ENCODE assay signal across 9 cellular contexts in genomic region chr1:30881266-30882181, GRCh38. TPM values are rescaled to one million over a fixed set of nuclear protein-coding genes. Genes with fewer than 3 reads are reported as not detected.
DNase-seq lines count a peak whose midpoint lies in the region; ATAC-seq lines count a peak whose summit lies in the region.
"Had no signal": no experiment of that assay in that cellular context is flagged by ENCODE, and none has a peak within 500 bp of the region (broad histone marks: within the 10 kb centered on the region; RNA-seq: fewer than 3 reads in every experiment).

No MANE protein-coding gene starts in this region.

- H3K27ac Mint-ChIP-seq in activated naive CD4-positive, alpha-beta T cell treated with anti-CD3 and anti-CD28 coated beads, Interleukin-2, amount 50 U/mL, for 24 hours = peak overlapping the region; percentile 15
- no peak overlapping the region for H3K27ac Mint-ChIP-seq in activated naive CD4-positive, alpha-beta T cell treated with anti-CD3 and anti-CD28 coated beads, Interleukin-2, amount 10 ng/mL, durations not matched to agents 7 days and 5 days
- H3K27ac Mint-ChIP-seq in T-helper 1 cell treated with Interleukin-12 subunit alpha and Interleukin-12 subunit beta and Interleukin-4 antibody, amounts not matched to agents 30 μg/mL and 1 μg/mL, for 36 hours = no peak overlapping the region
- peak overlapping the region; percentile 24 for H3K27ac Mint-ChIP-seq in stimulated activated memory B cell treated with anti-CD40 and anti-IgM and Interleukin-4, amounts not matched to agents 10 μg/mL and 1 μg/mL and 100 μg/mL, for 72 hours
- H3K27ac Mint-ChIP-seq in activated T-helper 2 cell treated with anti-CD3 and anti-CD28 coated beads, Interferon-gamma antibody, Interleukin-2, Interleukin-4, amounts not matched to agents 10 μg/mL and 5 μg/mL and 100 μg/mL, durations not matched to agents 14 hours and 24 hours and 36 hours = no peak overlapping the region
- H3K27ac Mint-ChIP-seq: activated T-cell treated with anti-CD3 and anti-CD28 coated beads, Interleukin-2, amount 50 U/mL, for 72 hours had no signal

- DNase-seq in activated naive CD4-positive, alpha-beta T cell treated with anti-CD3 and anti-CD28 coated beads, Interleukin-2, amount 10 ng/mL, durations not matched to agents 7 days and 5 days = no peak
- no peak for DNase-seq in H4 (ENCODE audit: low spot score)
- DNase-seq in NCI-H748 (lab: John Stamatoyannopoulos, UW; ENCODE audit: unreplicated experiment) = no peak
- no peak for DNase-seq in activated T-helper 2 cell treated with anti-CD3 and anti-CD28 coated beads, Interferon-gamma antibody, Interleukin-2, Interleukin-4, amounts not matched to agents 10 μg/mL and 5 μg/mL and 100 μg/mL, durations not matched to agents 14 hours and 24 hours and 36 hours (ENCODE audit: low spot score)
- DNase-seq: activated T-cell treated with anti-CD3 and anti-CD28 coated beads, Interleukin-2, amount 50 U/mL, for 72 hours had no signal

- H3K36me3 Mint-ChIP-seq in activated naive CD4-positive, alpha-beta T cell treated with anti-CD3 and anti-CD28 coated beads, Interleukin-2, amount 50 U/mL, for 24 hours = no peaks in the 10 kb centered on the region
- no peaks in the 10 kb centered on the region for H3K36me3 Mint-ChIP-seq in activated naive CD4-positive, alpha-beta T cell treated with anti-CD3 and anti-CD28 coated beads, Interleukin-2, amount 10 ng/mL, durations not matched to agents 7 days and 5 days
- H3K36me3 Mint-ChIP-seq in T-helper 1 cell treated with Interleukin-12 subunit alpha and Interleukin-12 subunit beta and Interleukin-4 antibody, amounts not matched to agents 30 μg/mL and 1 μg/mL, for 36 hours (ENCODE audit: low read depth) = no peaks in the 10 kb centered on the region
- no peaks in the 10 kb centered on the region for H3K36me3 Mint-ChIP-seq in stimulated activated memory B cell treated with anti-CD40 and anti-IgM and Interleukin-4, amounts not matched to agents 10 μg/mL and 1 μg/mL and 100 μg/mL, for 72 hours
- H3K36me3 Mint-ChIP-seq in activated T-helper 2 cell treated with anti-CD3 and anti-CD28 coated beads, Interferon-gamma antibody, Interleukin-2, Interleukin-4, amounts not matched to agents 10 μg/mL and 5 μg/mL and 100 μg/mL, durations not matched to agents 14 hours and 24 hours and 36 hours (ENCODE audit: low read depth) = no peaks in the 10 kb centered on the region

- H3K9me3 Mint-ChIP-seq in activated naive CD4-positive, alpha-beta T cell treated with anti-CD3 and anti-CD28 coated beads, Interleukin-2, amount 50 U/mL, for 24 hours = no peaks in the 10 kb centered on the region
- no peaks in the 10 kb centered on the region for H3K9me3 Mint-ChIP-seq in activated naive CD4-positive, alpha-beta T cell treated with anti-CD3 and anti-CD28 coated beads, Interleukin-2, amount 10 ng/mL, durations not matched to agents 7 days and 5 days
- H3K9me3 Mint-ChIP-seq in T-helper 1 cell treated with Interleukin-12 subunit alpha and Interleukin-12 subunit beta and Interleukin-4 antibody, amounts not matched to agents 30 μg/mL and 1 μg/mL, for 36 hours = no peaks in the 10 kb centered on the region
- H3K9me3 Mint-ChIP-seq in stimulated activated memory B cell treated with anti-CD40 and anti-IgM and Interleukin-4, amounts not matched to agents 10 μg/mL and 1 μg/mL and 100 μg/mL, for 72 hours = no peaks in the 10 kb centered on the region
- H3K9me3 Mint-ChIP-seq in activated T-helper 2 cell treated with anti-CD3 and anti-CD28 coated beads, Interferon-gamma antibody, Interleukin-2, Interleukin-4, amounts not matched to agents 10 μg/mL and 5 μg/mL and 100 μg/mL, durations not matched to agents 14 hours and 24 hours and 36 hours = no peaks in the 10 kb centered on the region
- H3K9me3 Mint-ChIP-seq: activated T-cell treated with anti-CD3 and anti-CD28 coated beads, Interleukin-2, amount 50 U/mL, for 72 hours had no signal

- peaks cover 4% of the 10 kb centered on the region for H3K4me1 Mint-ChIP-seq in activated naive CD4-positive, alpha-beta T cell treated with anti-CD3 and anti-CD28 coated beads, Interleukin-2, amount 50 U/mL, for 24 hours
- H3K4me1 Mint-ChIP-seq in activated naive CD4-positive, alpha-beta T cell treated with anti-CD3 and anti-CD28 coated beads, Interleukin-2, amount 10 ng/mL, durations not matched to agents 7 days and 5 days = no peaks in the 10 kb centered on the region
- peaks cover 4% of the 10 kb centered on the region for H3K4me1 Mint-ChIP-seq in T-helper 1 cell treated with Interleukin-12 subunit alpha and Interleukin-12 subunit beta and Interleukin-4 antibody, amounts not matched to agents 30 μg/mL and 1 μg/mL, for 36 hours (ENCODE audit: low read depth)
- H3K4me1 Mint-ChIP-seq in stimulated activated memory B cell treated with anti-CD40 and anti-IgM and Interleukin-4, amounts not matched to agents 10 μg/mL and 1 μg/mL and 100 μg/mL, for 72 hours = peaks cover 36% of the 10 kb centered on the region
- no peaks in the 10 kb centered on the region for H3K4me1 Mint-ChIP-seq in activated T-helper 2 cell treated with anti-CD3 and anti-CD28 coated beads, Interferon-gamma antibody, Interleukin-2, Interleukin-4, amounts not matched to agents 10 μg/mL and 5 μg/mL and 100 μg/mL, durations not matched to agents 14 hours and 24 hours and 36 hours (ENCODE audit: low read depth)

- no peak overlapping the region for H3K4me3 Mint-ChIP-seq in activated naive CD4-positive, alpha-beta T cell treated with anti-CD3 and anti-CD28 coated beads, Interleukin-2, amount 50 U/mL, for 24 hours
- H3K4me3 Mint-ChIP-seq in activated naive CD4-positive, alpha-beta T cell treated with anti-CD3 and anti-CD28 coated beads, Interleukin-2, amount 10 ng/mL, durations not matched to agents 7 days and 5 days = no peak overlapping the region
- peak overlapping the region; percentile 4 for H3K4me3 Mint-ChIP-seq in T-helper 1 cell treated with Interleukin-12 subunit alpha and Interleukin-12 subunit beta and Interleukin-4 antibody, amounts not matched to agents 30 μg/mL and 1 μg/mL, for 36 hours
- no peak overlapping the region for H3K4me3 Mint-ChIP-seq in stimulated activated memory B cell treated with anti-CD40 and anti-IgM and Interleukin-4, amounts not matched to agents 10 μg/mL and 1 μg/mL and 100 μg/mL, for 72 hours
- no peak overlapping the region for H3K4me3 Mint-ChIP-seq in activated T-helper 2 cell treated with anti-CD3 and anti-CD28 coated beads, Interferon-gamma antibody, Interleukin-2, Interleukin-4, amounts not matched to agents 10 μg/mL and 5 μg/mL and 100 μg/mL, durations not matched to agents 14 hours and 24 hours and 36 hours (ENCODE audit: low read depth)
- H3K4me3 Mint-ChIP-seq: activated T-cell treated with anti-CD3 and anti-CD28 coated beads, Interleukin-2, amount 50 U/mL, for 72 hours had no signal

- peaks cover 8% of the 10 kb centered on the region for H3K27me3 Mint-ChIP-seq in activated naive CD4-positive, alpha-beta T cell treated with anti-CD3 and anti-CD28 coated beads, Interleukin-2, amount 50 U/mL, for 24 hours
- H3K27me3 Mint-ChIP-seq in activated naive CD4-positive, alpha-beta T cell treated with anti-CD3 and anti-CD28 coated beads, Interleukin-2, amount 10 ng/mL, durations not matched to agents 7 days and 5 days = peaks cover 79% of the 10 kb centered on the region
- H3K27me3 Mint-ChIP-seq in T-helper 1 cell treated with Interleukin-12 subunit alpha and Interleukin-12 subunit beta and Interleukin-4 antibody, amounts not matched to agents 30 μg/mL and 1 μg/mL, for 36 hours (ENCODE audit: low read depth) = peaks cover 24% of the 10 kb centered on the region
- peaks cover 60% of the 10 kb centered on the region for H3K27me3 Mint-ChIP-seq in stimulated activated memory B cell treated with anti-CD40 and anti-IgM and Interleukin-4, amounts not matched to agents 10 μg/mL and 1 μg/mL and 100 μg/mL, for 72 hours
- H3K27me3 Mint-ChIP-seq in activated T-helper 2 cell treated with anti-CD3 and anti-CD28 coated beads, Interferon-gamma antibody, Interleukin-2, Interleukin-4, amounts not matched to agents 10 μg/mL and 5 μg/mL and 100 μg/mL, durations not matched to agents 14 hours and 24 hours and 36 hours (ENCODE audit: low read depth) = peaks cover 14% of the 10 kb centered on the region

- intact Hi-C loops in activated T-helper 2 cell treated with anti-CD3 and anti-CD28 coated beads, Interferon-gamma antibody, Interleukin-2, Interleukin-4, amounts not matched to agents 10 μg/mL and 5 μg/mL and 100 μg/mL, durations not matched to agents 14 hours and 24 hours and 36 hours (cut with micrococcal nuclease) = no loop called here

- peak; percentile 75 for ATAC-seq in HG02943 (IDR thresholded peaks at IDR 0.05; ENCODE audit: low read depth, unreplicated experiment)
- ATAC-seq in stimulated activated memory B cell treated with anti-CD40 and anti-IgM and Interleukin-4, amounts not matched to agents 10 μg/mL and 1 μg/mL and 100 μg/mL, for 72 hours = peak; percentile 95

- CTCF ChIA-PET in activated naive CD4-positive, alpha-beta T cell treated with anti-CD3 and anti-CD28 coated beads, Interleukin-2, amount 10 ng/mL, durations not matched to agents 7 days and 5 days (lab: Charles Lee) = no interaction called here

RNA-seq across cellular contexts. Expression of gene SDC3, which starts 27.0 kb away (rescaled TPM):
- total RNA-seq in H4 (2014; rRNA removed; shearing (Covaris generic)) = 15.5 and 16.7 TPM in 2 replicates
- 0.46 and 0.92 TPM in 2 replicates for total RNA-seq in activated T-helper 2 cell treated with anti-CD3 and anti-CD28 coated beads, Interferon-gamma antibody, Interleukin-2, Interleukin-4, amounts not matched to agents 10 μg/mL and 5 μg/mL and 100 μg/mL, durations not matched to agents 14 hours and 24 hours and 36 hours

Comparison
In these comparisons a context has a peak if more than half of its experiments do, and no peak if none do; other contexts are left out.
1. H3K27ac Mint-ChIP-seq: peak in activated naive CD4-positive, alpha-beta T cell treated with anti-CD3 and anti-CD28 coated beads, Interleukin-2, amount 50 U/mL, for 24 hours (single experiment) and stimulated activated memory B cell treated with anti-CD40 and anti-IgM and Interleukin-4, amounts not matched to agents 10 μg/mL and 1 μg/mL and 100 μg/mL, for 72 hours (single experiment); none in activated naive CD4-positive, alpha-beta T cell treated with anti-CD3 and anti-CD28 coated beads, Interleukin-2, amount 10 ng/mL, durations not matched to agents 7 days and 5 days (single experiment), T-helper 1 cell treated with Interleukin-12 subunit alpha and Interleukin-12 subunit beta and Interleukin-4 antibody, amounts not matched to agents 30 μg/mL and 1 μg/mL, for 36 hours (single experiment) and activated T-helper 2 cell treated with anti-CD3 and anti-CD28 coated beads, Interferon-gamma antibody, Interleukin-2, Interleukin-4, amounts not matched to agents 10 μg/mL and 5 μg/mL and 100 μg/mL, durations not matched to agents 14 hours and 24 hours and 36 hours (single experiment).